ENCODE assay signal across 9 cellular contexts in the genomic region with DNA sequence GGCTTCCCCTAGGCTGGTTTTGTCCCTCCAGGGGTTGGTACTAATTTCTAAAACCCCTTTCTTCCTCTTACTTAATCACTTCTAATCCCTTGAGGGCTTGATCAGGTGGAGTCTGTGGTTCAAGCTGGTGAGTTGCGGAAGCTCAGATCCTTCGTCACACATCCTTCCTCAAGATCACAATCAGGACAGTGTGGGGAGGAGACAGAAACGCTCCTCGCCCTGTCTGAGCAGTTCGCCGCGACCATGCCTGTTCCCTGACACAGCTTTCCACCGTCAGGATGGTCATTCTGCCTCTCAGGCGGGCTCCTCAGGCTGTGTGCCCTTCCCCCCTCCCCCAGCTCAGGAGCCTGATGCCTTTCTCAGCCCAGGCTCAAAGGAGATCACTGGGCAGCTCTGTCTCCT. TPM values are rescaled to one million over a fixed set of nuclear protein-coding genes. Genes with fewer than 3 reads are reported as not detected.
DNase-seq lines count a peak whose midpoint lies in the region; ATAC-seq, FAIRE-seq and TF ChIP-seq lines count a peak whose summit lies in the region.
"Had no signal": no experiment of that assay in that cellular context is flagged by ENCODE, and none has a peak within 500 bp of the region (broad histone marks: within the 10 kb centered on the region; RNA-seq: fewer than 3 reads in every experiment).

No MANE protein-coding gene starts in this region.

- no TSS peak for BruUV-seq in endothelial cell of umbilical vein (replicated peaks; lab: Mats Ljungman, UMichigan)
- BruUV-seq in PC-3 (replicated peaks; lab: Mats Ljungman, UMichigan): no TSS peak

- no peak for FAIRE-seq in endothelial cell of umbilical vein (lab: Jason Lieb, UNC)

- H3K4me1 ChIP-seq in endothelial cell of umbilical vein (ENCODE audit: control insufficient read depth, extremely low read depth, insufficient read depth, low read length) (no peaks in the 10 kb centered on the region), sigmoid colon (no peaks in the 10 kb centered on the region), PC-3 (ENCODE audit: insufficient read depth, low read length) (no peaks in the 10 kb centered on the region)

- H4K20me1 ChIP-seq in endothelial cell of umbilical vein (replicated peaks; ENCODE audit: control insufficient read depth, extremely low read depth, insufficient read depth, low read length) (no peaks in the 10 kb centered on the region), PC-3 (ENCODE audit: low read length) (no peaks in the 10 kb centered on the region)

- ATAC-seq in HG03097 (IDR thresholded peaks at IDR 0.05; ENCODE audit: low FRiP score, unreplicated experiment) (peak; percentile 96), T-helper 17 cell (peak; percentile 99), PC-3 (no peak), GM21515 (IDR thresholded peaks at IDR 0.05; ENCODE audit: unreplicated experiment) (no peak)

- H3K36me3 ChIP-seq in endothelial cell of umbilical vein (ENCODE audit: control insufficient read depth in 2 of 2, extremely low read depth in 1 of 2, insufficient read depth in 2 of 2, low read length in 2 of 2) (no peaks in the 10 kb centered on the region), sigmoid colon (no peaks in the 10 kb centered on the region), PC-3 (ENCODE audit: low read depth, low read length) (no peaks in the 10 kb centered on the region)

- H3K9me2 ChIP-seq in PC-3 (replicated peaks; ENCODE audit: low read length): no peaks in the 10 kb centered on the region

- no peaks in the 10 kb centered on the region for H3K36me3 Mint-ChIP-seq in T-helper 17 cell (ENCODE audit: low read depth)

- no peak overlapping the region for H2AFZ ChIP-seq in endothelial cell of umbilical vein (ENCODE audit: low read depth, low read length)
- no peak overlapping the region for H2AFZ ChIP-seq in PC-3 (ENCODE audit: low read length)

- peak overlapping the region; percentile 88 for H3K27ac Mint-ChIP-seq in T-helper 17 cell

- H3K79me2 ChIP-seq in endothelial cell of umbilical vein (ENCODE audit: control insufficient read depth, insufficient read depth, low read length) (no peaks in the 10 kb centered on the region), PC-3 (ENCODE audit: low read length) (no peaks in the 10 kb centered on the region)

- H3K27ac ChIP-seq in endothelial cell of umbilical vein (ENCODE audit: insufficient read depth, low read depth, low read length): no peak overlapping the region
- no peak overlapping the region for H3K27ac ChIP-seq in sigmoid colon
- H3K27ac ChIP-seq in PC-3 (ENCODE audit: low read length): no peak overlapping the region
- H3K27ac ChIP-seq: 22Rv1 had no signal

- H3K9me3 ChIP-seq in T-helper 17 cell (ENCODE audit: control insufficient read depth, low read length, poor library complexity, severe bottlenecking): no peaks in the 10 kb centered on the region
- no peaks in the 10 kb centered on the region for H3K9me3 ChIP-seq in endothelial cell of umbilical vein (replicated peaks; ENCODE audit: control insufficient read depth, insufficient read depth, low read length)
- no peaks in the 10 kb centered on the region for H3K9me3 ChIP-seq in sigmoid colon
- no peaks in the 10 kb centered on the region for H3K9me3 ChIP-seq in PC-3 (ENCODE audit: low read length)

- H3K4me2 ChIP-seq in endothelial cell of umbilical vein (ENCODE audit: insufficient read depth, low read length) (no peak overlapping the region), PC-3 (ENCODE audit: low read length) (no peak overlapping the region)

- H3K9ac ChIP-seq in endothelial cell of umbilical vein (replicated peaks; ENCODE audit: extremely low read depth, insufficient read depth, low read length) (no peak overlapping the region), PC-3 (ENCODE audit: low read length) (no peak overlapping the region)

- CTCF ChIA-PET in endothelial cell of umbilical vein (lab: Charles Lee) (no interaction called here), PC-3 (lab: Charles Lee) (interaction anchor here (0.6 kb wide), 1 partner anchor 24 kb away, joined by 4 read pairs; a partner anchor contains a TSS)

- peak; percentile 47 to 73 for DNase-seq in NCI-H524 (lab: John Stamatoyannopoulos, UW)
- DNase-seq in NCI-H524 treated with DMSO at 0.1 percent for 48 hours (lab: John Stamatoyannopoulos, UW): no peak
- DNase-seq in T-helper 17 cell: peak; percentile 36 to 40 (median 36)
- no peak for DNase-seq in endothelial cell of umbilical vein (ENCODE audit: low read depth, low spot score)
- no peak for DNase-seq in sigmoid colon
- no peak for DNase-seq in PC-3

- TF ChIP-seq CTCF in endothelial cell of umbilical vein (IDR thresholded peaks at IDR 0.05; ENCODE audit: extremely low read depth in 1 of 2, insufficient read depth in 1 of 2, low read depth in 1 of 2, low read length in 2 of 2): no peak
- TF ChIP-seq CTCF in sigmoid colon (IDR thresholded peaks at IDR 0.05): no peak
- no peak for TF ChIP-seq CTCF in PC-3 (conservative IDR thresholded peaks at IDR 0.05; ENCODE audit: low read depth, low read length)

- no peak for TF ChIP-seq EP300 in sigmoid colon (IDR thresholded peaks at IDR 0.05)

- POLR2A ChIA-PET in endothelial cell of umbilical vein (lab: Charles Lee) (no interaction called here), PC-3 (lab: Charles Lee; ENCODE audit: unreplicated experiment) (no interaction called here)

- TF ChIP-seq POLR2A in endothelial cell of umbilical vein (IDR thresholded peaks at IDR 0.05; ENCODE audit: low read depth, low read length) (no peak), sigmoid colon (IDR thresholded peaks at IDR 0.05) (no peak)

- dilution Hi-C loops in endothelial cell of umbilical vein (cut with MboI; ENCODE audit: extremely low pct_ligation_motif_present, low sequenced_read_pairs): no loop called here

- peak overlapping the region; percentile 89 for H3K4me3 Mint-ChIP-seq in T-helper 17 cell

- H3K4me1 Mint-ChIP-seq in T-helper 17 cell: peaks cover 26% of the 10 kb centered on the region

- WGBS in sigmoid colon, 2 donors: 38 to 79% methylated on average over 9 of the region's 9 CpGs

- H3K9me1 ChIP-seq in endothelial cell of umbilical vein (replicated peaks; ENCODE audit: control insufficient read depth, extremely low read depth, insufficient read depth, low read length): no peaks in the 10 kb centered on the region

- H3K27me3 Mint-ChIP-seq in T-helper 17 cell: no peaks in the 10 kb centered on the region

- H3K4me3 ChIP-seq in endothelial cell of umbilical vein (replicated peaks in 1 of 3; ENCODE audit: insufficient read depth in 1 of 3, low read depth in 1 of 3, low read length in 3 of 3) (no peak overlapping the region), sigmoid colon (no peak overlapping the region), PC-3 (ENCODE audit: low read length) (no peak overlapping the region)

- H3K27me3 ChIP-seq in endothelial cell of umbilical vein (ENCODE audit: control insufficient read depth in 2 of 2, insufficient read depth in 2 of 2, low read length in 2 of 2): no peaks in the 10 kb centered on the region
- no peaks in the 10 kb centered on the region for H3K27me3 ChIP-seq in sigmoid colon
- H3K27me3 ChIP-seq in PC-3 (ENCODE audit: low read length): no peaks in the 10 kb centered on the region

- intact Hi-C loops in endothelial cell of umbilical vein (cut with micrococcal nuclease): no loop called here
- intact Hi-C loops in sigmoid colon (cut with DNase I): no loop called here
- intact Hi-C loops in PC-3 (cut with micrococcal nuclease): no loop called here

- H3F3A ChIP-seq in PC-3 (ENCODE audit: low read length, unreplicated experiment): no peaks in the 10 kb centered on the region

TF ChIP-seq in endothelial cell of umbilical vein, 7 proteins besides CTCF, POLR2A, EP300 and RAD21:
- TF ChIP-seq, protein P1, sequence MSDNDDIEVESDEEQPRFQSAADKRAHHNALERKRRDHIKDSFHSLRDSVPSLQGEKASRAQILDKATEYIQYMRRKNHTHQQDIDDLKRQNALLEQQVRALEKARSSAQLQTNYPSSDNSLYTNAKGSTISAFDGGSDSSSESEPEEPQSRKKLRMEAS (IDR thresholded peaks at IDR 0.05; ENCODE audit: insufficient read depth, insufficient read length): no peak
- TF ChIP-seq GATA2 (IDR thresholded peaks at IDR 0.05; ENCODE audit: insufficient read depth, insufficient read length, low read depth, low read length): peak; percentile 33
- no peak for TF ChIP-seq FOS (IDR thresholded peaks at IDR 0.05; ENCODE audit: borderline replicate concordance, insufficient read depth, low read length)
- no peak for TF ChIP-seq MYC (IDR thresholded peaks at IDR 0.05; ENCODE audit: low read depth, low read length)

RNA-seq across cellular contexts. Expression of a gene that starts 24.3 kb away (rescaled TPM):
- total RNA-seq in T-helper 17 cell (not detected), endothelial cell of umbilical vein (not detected in 2 replicates), sigmoid colon (1 to 10 TPM; 1.3 to 8.6 (median 7.0) TPM), PC-3 (2014; rRNA removed) (0.26 and 0.58 TPM in 2 replicates)
- polyA plus RNA-seq in endothelial cell of umbilical vein (not detected in 2 replicates), sigmoid colon (1 to 10 TPM in 1 of 3 donors, under 1 TPM in 1, not detected in 1; 0.60 to 2.9 TPM)
- not detected in 2 replicates for polyA plus RNA-seq in endothelial cell of umbilical vein (2011; cell fraction: cytosol; rRNA removed)
- polyA plus RNA-seq in endothelial cell of umbilical vein (2011; cell fraction: nucleus; rRNA removed): not detected in 2 replicates
- polyA plus RNA-seq in endothelial cell of umbilical vein (2012): not detected in 2 replicates
- not detected in 2 replicates for polyA minus RNA-seq in endothelial cell of umbilical vein
- not detected for polyA minus RNA-seq in endothelial cell of umbilical vein (2011; cell fraction: cytosol; rRNA and poly(A)+ RNA removed)
- polyA minus RNA-seq in endothelial cell of umbilical vein (2011; cell fraction: nucleus; rRNA and poly(A)+ RNA removed): not detected in 2 replicates

Comparison
In these comparisons a context has a peak if more than half of its experiments do, and no peak if none do; other contexts are left out.
1. DNase-seq: peak in NCI-H524 (2 of 2) and T-helper 17 cell (3 of 3); none in NCI-H524 treated with DMSO at 0.1 percent for 48 hours (single experiment), endothelial cell of umbilical vein (single experiment), sigmoid colon (single experiment) and PC-3 (single experiment).
2. ATAC-seq: peak in HG03097 (single experiment) and T-helper 17 cell (single experiment); none in PC-3 (single experiment) and GM21515 (single experiment).